In genomic region chr16:58883131-58883530, GRCh38 we compare ENCODE assay signal across 1 cellular context.
TF ChIP-seq lines count a peak whose summit lies in the region.

No MANE protein-coding gene starts in this region.

TF ChIP-seq in GM12878, 131 proteins besides CTCF, POLR2A, EP300 and RAD21 (continued from another document):
- no peak for TF ChIP-seq ZNF687 (IDR thresholded peaks at IDR 0.05)
- TF ChIP-seq SREBF2 (IDR thresholded peaks at IDR 0.05; ENCODE audit: low read length) = no peak
- TF ChIP-seq ZSCAN29 (IDR thresholded peaks at IDR 0.05) = no peak
- no peak for TF ChIP-seq HDAC2 (IDR thresholded peaks at IDR 0.05)
- TF ChIP-seq IRF5 (IDR thresholded peaks at IDR 0.05; ENCODE audit: borderline replicate concordance) = no peak
- TF ChIP-seq FOS (IDR thresholded peaks at IDR 0.05; ENCODE audit: borderline replicate concordance, extremely low read depth, insufficient read length) = no peak
- TF ChIP-seq SUPT20H (IDR thresholded peaks at IDR 0.05; ENCODE audit: borderline replicate concordance, control insufficient read depth, low read depth, low read length) = no peak
- peak; percentile 40; the same call in 1 of the 2 replicates for TF ChIP-seq IKZF1 (conservative IDR thresholded peaks at IDR 0.05)
- TF ChIP-seq CHD2 (IDR thresholded peaks at IDR 0.05; ENCODE audit: borderline replicate concordance, low read depth, low read length) = no peak
- no peak for TF ChIP-seq CBX5 (IDR thresholded peaks at IDR 0.05; ENCODE audit: low read depth)
